13 cellular contexts compared by ENCODE assay signal in genomic region chr1:42679364-42679983, GRCh38. TPM values are rescaled to one million over a fixed set of nuclear protein-coding genes. Genes with fewer than 3 reads are reported as not detected.
DNase-seq lines count a peak whose midpoint lies in the region; ATAC-seq and TF ChIP-seq lines count a peak whose summit lies in the region.
"Had no signal": no experiment of that assay in that cellular context is flagged by ENCODE, and none has a peak within 500 bp of the region (broad histone marks: within the 10 kb centered on the region; RNA-seq: fewer than 3 reads in every experiment).

No MANE protein-coding gene starts in this region.

- H3K9me3 ChIP-seq in PC-3 (ENCODE audit: low read length): no peaks in the 10 kb centered on the region
- no peaks in the 10 kb centered on the region for H3K9me3 ChIP-seq in upper lobe of left lung

- no peak for TF ChIP-seq EP300 in upper lobe of left lung (IDR thresholded peaks at IDR 0.05)

- H3K4me3 ChIP-seq in PC-3 (ENCODE audit: low read length): no peak overlapping the region
- no peak overlapping the region for H3K4me3 ChIP-seq in foreskin fibroblast (ENCODE audit: low read depth in 1 of 2, low read length in 2 of 2)
- H3K4me3 ChIP-seq in upper lobe of left lung: no peak overlapping the region
- H3K4me3 ChIP-seq: coronary artery had no signal

- H3K4me1 ChIP-seq in PC-3 (ENCODE audit: insufficient read depth, low read length): peaks cover 13% of the 10 kb centered on the region
- peaks cover 25 to 32% (median 27%) of the 10 kb centered on the region in 4 donors for H3K4me1 ChIP-seq in upper lobe of left lung

- BruUV-seq in PC-3 (replicated peaks; lab: Mats Ljungman, UMichigan): no TSS peak

- POLR2A ChIA-PET in PC-3 (lab: Charles Lee; ENCODE audit: unreplicated experiment): no interaction called here

- H2AFZ ChIP-seq in PC-3 (ENCODE audit: low read length): no peak overlapping the region

- H3K27me3 ChIP-seq in PC-3 (ENCODE audit: low read length) (no peaks in the 10 kb centered on the region), upper lobe of left lung (no peaks in the 10 kb centered on the region)

- H3K36me3 ChIP-seq in PC-3 (ENCODE audit: low read depth, low read length) (peaks cover 25% of the 10 kb centered on the region), upper lobe of left lung (peaks cover 0 to 22% (median 4%) of the 10 kb centered on the region in 4 donors)

- CTCF ChIA-PET in PC-3 (lab: Charles Lee): no interaction called here

- TF ChIP-seq CTCF in PC-3 (conservative IDR thresholded peaks at IDR 0.05; ENCODE audit: low read depth, low read length) (no peak), foreskin fibroblast (IDR thresholded peaks at IDR 0.05; ENCODE audit: low read depth, low read length) (no peak), upper lobe of left lung (IDR thresholded peaks at IDR 0.05) (no peak)

- ATAC-seq in PC-3: no peak
- no peak for ATAC-seq in HG03139 (IDR thresholded peaks at IDR 0.05; ENCODE audit: unreplicated experiment)
- no peak for ATAC-seq in upper lobe of left lung (ENCODE audit: low FRiP score in 2 of 2)
- ATAC-seq in HG02981 (IDR thresholded peaks at IDR 0.05; ENCODE audit: unreplicated experiment): no peak

- peak; percentile 22 for DNase-seq in AG08395 (ENCODE audit: low spot score)
- DNase-seq in ELR (ENCODE audit: low read depth): peak; percentile 54
- no peak for DNase-seq in PC-3
- peak; percentile 80 to 91 for DNase-seq in foreskin fibroblast
- DNase-seq in activated gamma-delta T cell treated with Interleukin-2 at 50 U/mL for 16 hours: no peak
- no peak for DNase-seq in upper lobe of left lung
- DNase-seq: H7, NCI-H1417 treated with DMSO at 0.1 percent for 48 hours, NCI-H510A, SHP77 had no signal

- H3K4me2 ChIP-seq in PC-3 (ENCODE audit: low read length): peak overlapping the region; percentile 88

- H3K27ac ChIP-seq in PC-3 (ENCODE audit: low read length) (no peak overlapping the region), upper lobe of left lung (peak overlapping the region in 1 of 4 donors; percentile 7)
- H3K27ac ChIP-seq: coronary artery had no signal

- intact Hi-C loops in PC-3 (cut with micrococcal nuclease): no loop called here

- peaks cover 13% of the 10 kb centered on the region for H4K20me1 ChIP-seq in PC-3 (ENCODE audit: low read length)

- H3K9me2 ChIP-seq in PC-3 (replicated peaks; ENCODE audit: low read length): no peaks in the 10 kb centered on the region

- peaks cover 39% of the 10 kb centered on the region for H3K79me2 ChIP-seq in PC-3 (ENCODE audit: low read length)

- no peaks in the 10 kb centered on the region for H3F3A ChIP-seq in PC-3 (ENCODE audit: low read length, unreplicated experiment)

- no peak for TF ChIP-seq POLR2A in upper lobe of left lung (IDR thresholded peaks at IDR 0.05)

- no peak overlapping the region for H3K9ac ChIP-seq in PC-3 (ENCODE audit: low read length)

- WGBS in upper lobe of left lung, 2 donors: 90 to 91% methylated on average over 10 of the region's 10 CpGs

RNA-seq across cellular contexts. Expression of gene YBX1, which starts 2.7 kb away (rescaled TPM):
- total RNA-seq in PC-3 (2014; rRNA removed): 1,259 and 1,468 TPM in 2 replicates
- total RNA-seq in upper lobe of left lung: 100 to 1,000 TPM; 309 to 564 (median 516) TPM

RNA-seq across cellular contexts. Expression of gene PPIH, which starts 21.3 kb away (rescaled TPM):
- 81.5 and 103 TPM in 2 replicates for total RNA-seq in PC-3 (2014; rRNA removed)
- 10 to 100 TPM; 18.2 to 50.3 (median 29.1) TPM for total RNA-seq in upper lobe of left lung

Comparison
In these comparisons a context has a peak if more than half of its experiments do, and no peak if none do; other contexts are left out.
1. DNase-seq: peak in AG08395 (single experiment), ELR (single experiment) and foreskin fibroblast (2 of 2); none in PC-3 (single experiment), activated gamma-delta T cell treated with Interleukin-2 at 50 U/mL for 16 hours (single experiment) and upper lobe of left lung (0 of 2).